ENCODE assay signal across 1 cellular context in genomic region chr3:57756528-57757401, GRCh38.
TF ChIP-seq lines count a peak whose summit lies in the region.

No MANE protein-coding gene starts in this region.

TF ChIP-seq in HepG2, 621 proteins besides CTCF, POLR2A, EP300 and RAD21 (continued from another document and continues in another):
- TF ChIP-seq IRF9 (CRISPR knock-in tag; IDR thresholded peaks at IDR 0.05; ENCODE audit: borderline replicate concordance) (0 out of 2 replicates have a peak, but pooled peaks have one; percentile 14), ZNF607 (CRISPR knock-in tag; IDR thresholded peaks at IDR 0.05; ENCODE audit: borderline replicate concordance) (no peak), ZNF883 (CRISPR knock-in tag; IDR thresholded peaks at IDR 0.05; ENCODE audit: not compliant biosample characterization) (no peak), ZNF12 (CRISPR knock-in tag; IDR thresholded peaks at IDR 0.05) (no peak), POGK (CRISPR knock-in tag; conservative IDR thresholded peaks at IDR 0.05) (no peak), MAFF (IDR thresholded peaks at IDR 0.05; ENCODE audit: low read depth, low read length) (no peak), TIGD3 (CRISPR knock-in tag; IDR thresholded peaks at IDR 0.05; ENCODE audit: borderline replicate concordance) (no peak), REXO4 (CRISPR knock-in tag; IDR thresholded peaks at IDR 0.05; ENCODE audit: borderline replicate concordance) (no peak), ZNF547 (CRISPR knock-in tag; IDR thresholded peaks at IDR 0.05) (no peak), SCMH1 (CRISPR knock-in tag; IDR thresholded peaks at IDR 0.05; ENCODE audit: borderline replicate concordance) (no peak), PCBP1 (IDR thresholded peaks at IDR 0.05; ENCODE audit: borderline replicate concordance, low read depth, low read length) (no peak), KDM5B (CRISPR knock-in tag; IDR thresholded peaks at IDR 0.05; ENCODE audit: borderline replicate concordance) (peak; percentile 46; the same call in 1 of the 2 replicates), ZSCAN30 (CRISPR knock-in tag; IDR thresholded peaks at IDR 0.05) (no peak), ZNF879 (CRISPR knock-in tag; IDR thresholded peaks at IDR 0.05) (0 out of 2 replicates have a peak, but pooled peaks have one; percentile 55), SUZ12 (IDR thresholded peaks at IDR 0.05; ENCODE audit: low read depth, low read length) (no peak), HNRNPH1 (optimal IDR thresholded peaks at IDR 0.05; ENCODE audit: low read depth, low read length) (no peak), ZNF777 (CRISPR knock-in tag; IDR thresholded peaks at IDR 0.05) (0 out of 2 replicates have a peak, but pooled peaks have one; percentile 16), FIP1L1 (IDR thresholded peaks at IDR 0.05; ENCODE audit: borderline replicate concordance, insufficient read depth, low read depth, low read length) (no peak), ZBTB7B (CRISPR knock-in tag; IDR thresholded peaks at IDR 0.05) (no peak), SRSF1 (optimal IDR thresholded peaks at IDR 0.05; ENCODE audit: low read depth, low read length) (peak; percentile 14), MZF1 (CRISPR knock-in tag; IDR thresholded peaks at IDR 0.05; ENCODE audit: borderline replicate concordance) (no peak), ZFP36L1 (CRISPR knock-in tag; IDR thresholded peaks at IDR 0.05) (no peak), CHCHD3 (CRISPR knock-in tag; IDR thresholded peaks at IDR 0.05) (peak; percentile 72; the same call in 1 of the 2 replicates), NFYC (CRISPR knock-in tag; IDR thresholded peaks at IDR 0.05) (no peak), SNAI1 (CRISPR knock-in tag; IDR thresholded peaks at IDR 0.05; ENCODE audit: borderline replicate concordance) (no peak), HOXA3 (CRISPR knock-in tag; IDR thresholded peaks at IDR 0.05) (peak; percentile 9; the same call in 1 of the 2 replicates), ZNF678 (CRISPR knock-in tag; IDR thresholded peaks at IDR 0.05) (no peak), CEBPB (IDR thresholded peaks at IDR 0.05; ENCODE audit: borderline replicate concordance, low read depth, low read length) (no peak), ZNF567 (CRISPR knock-in tag; IDR thresholded peaks at IDR 0.05; ENCODE audit: borderline replicate concordance) (0 out of 2 replicates have a peak, but pooled peaks have one; percentile 58), SALL2 (CRISPR knock-in tag; IDR thresholded peaks at IDR 0.05) (peak; percentile 48; the same call in 1 of the 2 replicates), ATF7 (IDR thresholded peaks at IDR 0.05) (no peak), ATF7 (CRISPR knock-in tag; IDR thresholded peaks at IDR 0.05) (no peak), FOXJ3 (CRISPR knock-in tag; IDR thresholded peaks at IDR 0.05; ENCODE audit: borderline replicate concordance) (no peak), MYC (CRISPR knock-in tag; IDR thresholded peaks at IDR 0.05; ENCODE audit: borderline replicate concordance) (0 out of 2 replicates have a peak, but pooled peaks have one; percentile 5), SAP130 (CRISPR knock-in tag; IDR thresholded peaks at IDR 0.05; ENCODE audit: low read depth) (peak; percentile 4; the same call in 1 of the 2 replicates), PRPF4 (IDR thresholded peaks at IDR 0.05; ENCODE audit: low read depth, low read length, poor library complexity, severe bottlenecking) (no peak), ZNF451 (CRISPR knock-in tag; IDR thresholded peaks at IDR 0.05) (peak; percentile 47; the same call in 1 of the 2 replicates), HBP1 (CRISPR knock-in tag; IDR thresholded peaks at IDR 0.05; ENCODE audit: low read depth) (no peak), ZIK1 (CRISPR knock-in tag; IDR thresholded peaks at IDR 0.05; ENCODE audit: borderline replicate concordance, low read depth) (0 out of 2 replicates have a peak, but pooled peaks have one; percentile 40), HNRNPK (IDR thresholded peaks at IDR 0.05; ENCODE audit: low read depth, low read length, poor library complexity, severe bottlenecking) (peak; percentile 31), ZNF629 (CRISPR knock-in tag; conservative IDR thresholded peaks at IDR 0.05) (no peak), ZNF333 (CRISPR knock-in tag; IDR thresholded peaks at IDR 0.05; ENCODE audit: borderline replicate concordance) (peak; percentile 37; the same call in 1 of the 2 replicates), E2F1 (CRISPR knock-in tag; IDR thresholded peaks at IDR 0.05) (0 out of 2 replicates have a peak, but pooled peaks have one; percentile 49), PHB2 (IDR thresholded peaks at IDR 0.05; ENCODE audit: partially characterized antibody) (no peak), TFDP2 (CRISPR knock-in tag; IDR thresholded peaks at IDR 0.05) (no peak), DPF2 (CRISPR knock-in tag; IDR thresholded peaks at IDR 0.05; ENCODE audit: borderline replicate concordance, low read depth) (no peak), MYPOP (CRISPR knock-in tag; IDR thresholded peaks at IDR 0.05) (0 out of 2 replicates have a peak, but pooled peaks have one; percentile 1), ZNF891 (CRISPR knock-in tag; IDR thresholded peaks at IDR 0.05) (peak; percentile 24; the same call in 1 of the 2 replicates), E2F5 (CRISPR knock-in tag; conservative IDR thresholded peaks at IDR 0.05) (no peak), ATF5 (CRISPR knock-in tag; IDR thresholded peaks at IDR 0.05; ENCODE audit: low read depth) (no peak; the same call in 1 of the 2 replicates), ZNF646 (CRISPR knock-in tag; IDR thresholded peaks at IDR 0.05) (no peak)
